ENCODE assay signal across 11 cellular contexts in the genomic region with DNA sequence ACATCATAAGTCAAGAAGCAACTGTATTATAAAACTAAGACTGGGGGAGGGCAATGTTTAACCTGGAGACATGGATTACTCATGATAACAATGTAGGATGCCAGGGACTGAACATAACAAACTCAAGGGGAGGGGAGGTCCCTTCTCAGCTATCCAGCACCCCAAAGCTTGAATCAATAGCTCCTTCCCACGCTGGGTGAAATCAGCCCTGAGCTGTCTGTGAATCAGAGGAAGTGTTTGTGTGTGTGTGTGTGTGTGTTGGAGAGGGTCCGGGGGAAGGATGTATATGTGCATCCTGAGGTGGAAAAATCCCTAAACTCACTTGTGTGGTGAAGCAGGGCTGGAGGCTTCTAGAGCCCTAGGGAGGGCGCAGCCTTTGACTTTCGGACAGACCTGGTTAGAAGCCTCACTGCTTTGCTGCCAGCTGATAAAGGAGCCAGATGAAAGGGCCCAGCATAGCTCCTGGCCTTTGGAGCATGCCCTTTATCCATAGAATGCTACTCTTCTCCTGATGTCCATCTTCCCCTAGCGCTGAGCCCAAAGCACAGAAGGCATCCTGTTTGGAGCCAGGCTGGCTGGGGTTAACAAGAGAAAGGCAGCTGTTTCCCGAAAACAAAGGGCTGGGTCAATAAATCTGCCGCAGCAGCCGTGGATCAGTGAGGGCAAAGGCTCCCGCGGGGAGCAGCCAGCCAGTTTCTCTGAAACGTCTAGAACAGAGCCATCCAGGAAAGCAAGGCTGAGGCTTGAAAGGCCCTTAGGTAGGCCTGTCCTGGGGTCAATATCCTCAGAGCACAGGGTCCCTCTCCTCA. TPM values are rescaled to one million over a fixed set of nuclear protein-coding genes. Genes with fewer than 3 reads are reported as not detected.
A peak's percentile ranks its signal among the peaks of the same experiment; 100 is the strongest.
DNase-seq lines count a peak whose midpoint lies in the region; ATAC-seq and TF ChIP-seq lines count a peak whose summit lies in the region.
"Had no signal": no experiment of that assay in that cellular context is flagged by ENCODE, and none has a peak within 500 bp of the region (broad histone marks: within the 10 kb centered on the region; RNA-seq: fewer than 3 reads in every experiment).

No MANE protein-coding gene starts in this region.

- H3K27me3 Mint-ChIP-seq in activated T-cell treated with anti-CD3 and anti-CD28 coated beads, Interleukin-2, amount 50 U/mL, for 72 hours (ENCODE audit: low read depth), result peaks cover 15% of the 10 kb centered on the region

- no peaks in the 10 kb centered on the region for H3K4me1 Mint-ChIP-seq in activated T-cell treated with anti-CD3 and anti-CD28 coated beads, Interleukin-2, amount 50 U/mL, for 72 hours (ENCODE audit: low read depth)

- no peaks in the 10 kb centered on the region for H3K36me3 ChIP-seq in transverse colon

- H3K27ac ChIP-seq in transverse colon, result peak overlapping the region; percentile 30 to 64 (median 42)
- H3K27ac ChIP-seq in coronary artery, result no peak overlapping the region

- H3K36me3 Mint-ChIP-seq in activated T-cell treated with anti-CD3 and anti-CD28 coated beads, Interleukin-2, amount 50 U/mL, for 72 hours (ENCODE audit: insufficient read depth in 2 of 2), result no peaks in the 10 kb centered on the region

- 20% methylated on average over 11 of the region's 11 CpGs; no CpG with 5 or more reads in 1 of the 2 donors for WGBS in transverse colon (ENCODE audit: low coverage in 1 of 2), 2 donors

- H3K9me3 ChIP-seq in transverse colon, result no peaks in the 10 kb centered on the region

- TF ChIP-seq CTCF in transverse colon (IDR thresholded peaks at IDR 0.05) (no peak), coronary artery (IDR thresholded peaks at IDR 0.05) (no peak)

- H3K4me1 ChIP-seq in transverse colon, result peaks cover 11 to 19% (median 18%) of the 10 kb centered on the region in 4 donors

- peak; percentile 49 to 59 for ATAC-seq in activated T-cell treated with anti-CD3 and anti-CD28 coated beads, Interleukin-2, amount 50 U/mL, for 72 hours (replicated peaks in 1 of 2)
- ATAC-seq in GM21367 (IDR thresholded peaks at IDR 0.05; ENCODE audit: unreplicated experiment), result no peak

- H3K4me3 Mint-ChIP-seq in activated T-cell treated with anti-CD3 and anti-CD28 coated beads, Interleukin-2, amount 50 U/mL, for 72 hours, result no peak overlapping the region

- DNase-seq in activated T-cell treated with anti-CD3 and anti-CD28 coated beads, Interleukin-2, amount 50 U/mL, for 72 hours, result no peak
- DNase-seq in activated T-cell treated with anti-CD3 and anti-CD28 coated beads, Interleukin-2, amount 50 U/mL, for 1 hour, result no peak
- DNase-seq in SK-MEL-5 (ENCODE audit: low read depth, low spot score) (peak; percentile 19), iPS-NIHi7 (ENCODE audit: extremely low spot score) (peak; percentile 27), transverse colon (no peak), C1 segment of cervical spinal cord (lab: John Stamatoyannopoulos, UW) (no peak), coronary artery (ENCODE audit: low spot score) (no peak)
- DNase-seq: NCI-H1930; stimulated activated naive CD4-positive, alpha-beta T cell had no signal

- TF ChIP-seq EP300 in transverse colon (IDR thresholded peaks at IDR 0.05; ENCODE audit: low read depth), result no peak

- intact Hi-C loops in transverse colon (cut with DNase I; ENCODE audit: low total_unique reads), result no loop called here

- no peak overlapping the region for H3K27ac Mint-ChIP-seq in activated T-cell treated with anti-CD3 and anti-CD28 coated beads, Interleukin-2, amount 50 U/mL, for 72 hours

- H3K27me3 ChIP-seq in transverse colon, result no peaks in the 10 kb centered on the region

- H3K4me3 ChIP-seq in transverse colon (no peak overlapping the region), coronary artery (no peak overlapping the region)

- H3K9me3 Mint-ChIP-seq in activated T-cell treated with anti-CD3 and anti-CD28 coated beads, Interleukin-2, amount 50 U/mL, for 72 hours, result peaks cover 0 to 2% of the 10 kb centered on the region in 2 donors

- in situ Hi-C loops in SK-MEL-5 (cut with HindIII; ENCODE audit: low pct_unique_long_range_greater_than_20kb, low sequenced_read_pairs) (no loop called here), transverse colon (cut with MboI; ENCODE audit: low pct_ligation_motif_present in 1 of 4, low pct_unique_long_range_greater_than_20kb in 1 of 4, low sequenced_read_pairs in 3 of 4) (no loop called here)

- no peak for TF ChIP-seq POLR2A in transverse colon (IDR thresholded peaks at IDR 0.05)

RNA-seq across cellular contexts. Expression of gene TNKS1BP1, which starts 35.8 kb away (rescaled TPM):
- total RNA-seq in activated T-cell treated with anti-CD3 and anti-CD28 coated beads, Interleukin-2, amount 50 U/mL, for 72 hours, result 10 to 100 TPM; 16.9 to 23.8 TPM
- total RNA-seq in SK-MEL-5 (2014; rRNA removed; shearing (Covaris generic)), result 8.1 and 9.0 TPM in 2 replicates
- 23.9 and 25.5 TPM in 2 replicates for polyA plus RNA-seq in SK-MEL-5 (2015; cell fraction: cytosol; rRNA removed)
- 22.2 and 29.0 TPM in 2 replicates for polyA plus RNA-seq in SK-MEL-5 (2015; cell fraction: nucleus; rRNA removed)
- 100 to 1,000 TPM in 3 of 4 donors, 10 to 100 TPM in 1; 74.3 to 122 (median 119) TPM for total RNA-seq in transverse colon

RNA-seq across cellular contexts. Expression of gene SSRP1, which starts 46.7 kb away (rescaled TPM):
- total RNA-seq in activated T-cell treated with anti-CD3 and anti-CD28 coated beads, Interleukin-2, amount 50 U/mL, for 72 hours, result 100 to 1,000 TPM; 213 to 254 TPM
- total RNA-seq in SK-MEL-5 (2014; rRNA removed; shearing (Covaris generic)), result 71.2 and 76.2 TPM in 2 replicates
- 111 and 132 TPM in 2 replicates for polyA plus RNA-seq in SK-MEL-5 (2015; cell fraction: cytosol; rRNA removed)
- 66.8 and 70.5 TPM in 2 replicates for polyA plus RNA-seq in SK-MEL-5 (2015; cell fraction: nucleus; rRNA removed)
- 10 to 100 TPM; 32.0 to 59.4 (median 45.5) TPM for total RNA-seq in transverse colon

RNA-seq across cellular contexts. Expression of gene P2RX3, which starts 49.2 kb away (rescaled TPM):
- total RNA-seq in activated T-cell treated with anti-CD3 and anti-CD28 coated beads, Interleukin-2, amount 50 U/mL, for 72 hours, result not detected
- not detected in 2 replicates for total RNA-seq in SK-MEL-5 (2014; rRNA removed; shearing (Covaris generic))
- not detected in 2 replicates for polyA plus RNA-seq in SK-MEL-5 (2015; cell fraction: cytosol; rRNA removed)
- polyA plus RNA-seq in SK-MEL-5 (2015; cell fraction: nucleus; rRNA removed), result not detected in 2 replicates
- not detected for total RNA-seq in transverse colon
- total RNA-seq: lower leg skin had no signal

RNA-seq across cellular contexts. Expression of gene APLNR, which starts 51.9 kb away (rescaled TPM):
- not detected for total RNA-seq in activated T-cell treated with anti-CD3 and anti-CD28 coated beads, Interleukin-2, amount 50 U/mL, for 72 hours
- not detected in 2 replicates for total RNA-seq in SK-MEL-5 (2014; rRNA removed; shearing (Covaris generic))
- not detected in 2 replicates for polyA plus RNA-seq in SK-MEL-5 (2015; cell fraction: cytosol; rRNA removed)
- polyA plus RNA-seq in SK-MEL-5 (2015; cell fraction: nucleus; rRNA removed), result not detected in 2 replicates
- total RNA-seq in transverse colon, result 1 to 10 TPM in 2 of 4 donors, under 1 TPM in 1, not detected in 1; 0.68 to 2.6 (median 2.1) TPM

Comparison
In these comparisons a context has a peak if more than half of its experiments do, and no peak if none do; other contexts are left out.
1. DNase-seq: peak in SK-MEL-5 (single experiment) and iPS-NIHi7 (single experiment); none in activated T-cell treated with anti-CD3 and anti-CD28 coated beads, Interleukin-2, amount 50 U/mL, for 72 hours (0 of 2), activated T-cell treated with anti-CD3 and anti-CD28 coated beads, Interleukin-2, amount 50 U/mL, for 1 hour (single experiment), transverse colon (single experiment), C1 segment of cervical spinal cord (0 of 14) and coronary artery (single experiment).
2. H3K27ac ChIP-seq: peak in transverse colon (4 of 4); none in coronary artery (0 of 2).